ENCODE assay signal across 19 cellular contexts in genomic region chr2:175914846-175915245, GRCh38.
"Had no signal": no experiment of that assay in that cellular context is flagged by ENCODE, and none has a peak within 500 bp of the region (broad histone marks: within the 10 kb centered on the region; RNA-seq: fewer than 3 reads in every experiment).

No MANE protein-coding gene starts in this region.

- H3K4me3 ChIP-seq: MG63, SJSA1, SK-N-MC had no signal

- DNase-seq: KBM-7, MG63, NCI-H1092, NCI-H1436, NCI-H187, NCI-H2029, NCI-H2081 treated with DMSO at 0.1 percent for 48 hours, NCI-H2171, NCI-H226, NCI-H446, NCI-H510A, NCI-H524 treated with DMSO at 0.1 percent for 48 hours, NCI-H69, NCI-H774, Right ventricle myocardium superior, RPMI8226, SIG-M5 had no signal
